Comparison of ENCODE assay signal across 11 cellular contexts in genomic region chrX:119760026-119760902, GRCh38. TPM values are rescaled to one million over a fixed set of nuclear protein-coding genes. Genes with fewer than 3 reads are reported as not detected.
DNase-seq lines count a peak whose midpoint lies in the region; ATAC-seq, FAIRE-seq and TF ChIP-seq lines count a peak whose summit lies in the region.
"Had no signal": no experiment of that assay in that cellular context is flagged by ENCODE, and none has a peak within 500 bp of the region (broad histone marks: within the 10 kb centered on the region; RNA-seq: fewer than 3 reads in every experiment).

No MANE protein-coding gene starts in this region.

- H3K4me1 Mint-ChIP-seq in natural killer cell, result peaks cover 25 to 29% of the 10 kb centered on the region in 2 donors
- H3K4me1 Mint-ChIP-seq in activated CD8-positive, alpha-beta T cell treated with anti-CD3 and anti-CD28 coated beads for 36 hours (ENCODE audit: low read depth), result peaks cover 30% of the 10 kb centered on the region

- no peaks in the 10 kb centered on the region for H3K36me3 Mint-ChIP-seq in natural killer cell
- no peaks in the 10 kb centered on the region for H3K36me3 Mint-ChIP-seq in activated CD8-positive, alpha-beta T cell treated with anti-CD3 and anti-CD28 coated beads for 36 hours (ENCODE audit: low read depth)

- TF ChIP-seq CTCF in natural killer cell (IDR thresholded peaks at IDR 0.05), result no peak
- no peak for TF ChIP-seq CTCF in activated CD8-positive, alpha-beta T cell treated with anti-CD3 and anti-CD28 coated beads for 36 hours (IDR thresholded peaks at IDR 0.05)

- no peak for ATAC-seq in natural killer cell
- ATAC-seq in GM18858 (IDR thresholded peaks at IDR 0.05; ENCODE audit: unreplicated experiment), result no peak
- ATAC-seq in activated CD4-positive, CD25-positive, alpha-beta regulatory T cell treated with anti-CD3 and anti-CD28 coated beads, Interleukin-2, amount 50 U/mL, for 24 hours, result no peak
- no peak for ATAC-seq in activated CD8-positive, alpha-beta T cell treated with anti-CD3 and anti-CD28 coated beads for 36 hours

- peak overlapping the region; percentile 54 for H3K9ac ChIP-seq in ES-I3 (ENCODE audit: low read depth, low read length)

- no peaks in the 10 kb centered on the region for H3K9me3 ChIP-seq in ES-I3 (ENCODE audit: control insufficient read depth, insufficient read depth, low read length)

- no peaks in the 10 kb centered on the region for H3K36me3 ChIP-seq in ES-I3 (ENCODE audit: insufficient read depth, low read length)

- peaks cover 25% of the 10 kb centered on the region for H3K4me1 ChIP-seq in ES-I3 (ENCODE audit: insufficient read depth, low read length)

- H3K4me3 Mint-ChIP-seq in natural killer cell, result peak overlapping the region; percentile 35
- no peak overlapping the region for H3K4me3 Mint-ChIP-seq in activated CD8-positive, alpha-beta T cell treated with anti-CD3 and anti-CD28 coated beads for 36 hours

- FAIRE-seq in GM19239 (lab: Jason Lieb, UNC), result peak; percentile 99

- H3K9me3 Mint-ChIP-seq in natural killer cell, result no peaks in the 10 kb centered on the region
- no peaks in the 10 kb centered on the region for H3K9me3 Mint-ChIP-seq in activated CD8-positive, alpha-beta T cell treated with anti-CD3 and anti-CD28 coated beads for 36 hours

- intact Hi-C loops in natural killer cell (cut with micrococcal nuclease), result no loop called here
- intact Hi-C loops in activated CD8-positive, alpha-beta T cell treated with anti-CD3 and anti-CD28 coated beads for 36 hours (cut with micrococcal nuclease), result no loop called here

- CTCF ChIA-PET in activated CD8-positive, alpha-beta T cell treated with anti-CD3 and anti-CD28 coated beads for 36 hours (lab: Charles Lee), result interaction anchor here (2.7 kb wide), 1 partner anchor 15 kb away, joined by 7 read pairs; no protein-coding TSS in a partner anchor

- peak; percentile 46 for TF ChIP-seq POLR2A in Raji (IDR thresholded peaks at IDR 0.05; ENCODE audit: insufficient read depth, low read depth, low read length)

- no peaks in the 10 kb centered on the region for H3K27me3 Mint-ChIP-seq in natural killer cell (ENCODE audit: low read depth in 2 of 2)
- no peaks in the 10 kb centered on the region for H3K27me3 Mint-ChIP-seq in activated CD8-positive, alpha-beta T cell treated with anti-CD3 and anti-CD28 coated beads for 36 hours

- DNase-seq in GM19239 (ENCODE audit: insufficient read length, low spot score) (no peak), natural killer cell (no peak)
- no peak for DNase-seq in activated CD8-positive, alpha-beta T cell treated with anti-CD3 and anti-CD28 coated beads for 36 hours
- DNase-seq: activated T-cell treated with anti-CD3 and anti-CD28 coated beads, Interleukin-2, amount 50 U/mL, for 48 hours; hypothalamus; NCI-H1930 had no signal

- POLR2A ChIA-PET in activated CD8-positive, alpha-beta T cell treated with anti-CD3 and anti-CD28 coated beads for 36 hours (lab: Charles Lee), result interaction anchor here (0.6 to 0.7 kb wide), 3 partner anchors 23 to 227 kb away, joined by 3 read pairs; no protein-coding TSS in a partner anchor

- H3K27ac Mint-ChIP-seq in natural killer cell, result no peak overlapping the region
- H3K27ac Mint-ChIP-seq in activated CD8-positive, alpha-beta T cell treated with anti-CD3 and anti-CD28 coated beads for 36 hours, result no peak overlapping the region

RNA-seq across cellular contexts. Expression of gene SOWAHD, which starts 1.9 kb away (rescaled TPM):
- under 1 TPM in 1 of 3 donors, not detected in 2; 0.23 TPM for total RNA-seq in natural killer cell
- under 1 TPM in 1 of 2 experiments, not detected in 1; 0.23 TPM for total RNA-seq in activated CD8-positive, alpha-beta T cell treated with anti-CD3 and anti-CD28 coated beads for 36 hours
- total RNA-seq: epithelial cell of proximal tubule had no signal

RNA-seq across cellular contexts. Expression of gene RPL39, which starts 31.2 kb away (rescaled TPM):
- 1,000 to 10,000 TPM; 1,040 to 1,487 (median 1,381) TPM for total RNA-seq in natural killer cell
- total RNA-seq in activated CD8-positive, alpha-beta T cell treated with anti-CD3 and anti-CD28 coated beads for 36 hours, result 1,000 to 10,000 TPM; 2,778 to 2,808 TPM
